ENCODE assay signal across 20 cellular contexts in the genomic region with DNA sequence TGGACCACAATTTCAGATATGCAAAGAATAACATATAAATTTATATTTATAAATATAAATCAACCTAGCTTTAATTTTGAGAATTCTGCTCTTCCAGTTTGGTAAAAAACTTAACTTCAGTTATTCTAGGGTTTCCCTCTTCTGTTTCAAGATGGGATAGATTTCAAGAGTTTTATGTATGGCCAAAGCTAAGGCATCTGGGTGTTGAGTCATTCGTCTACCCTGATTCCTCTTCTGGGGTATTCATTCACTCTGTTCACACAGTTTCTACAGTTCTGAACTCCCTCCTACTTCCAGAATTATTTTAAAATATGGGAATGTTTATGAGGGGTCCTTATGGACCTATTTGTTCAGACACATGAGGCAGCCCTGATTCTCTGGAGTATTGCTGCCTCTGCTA. TPM values are rescaled to one million over a fixed set of nuclear protein-coding genes. Genes with fewer than 3 reads are reported as not detected.
DNase-seq lines count a peak whose midpoint lies in the region; ATAC-seq and TF ChIP-seq lines count a peak whose summit lies in the region.
"Had no signal": no experiment of that assay in that cellular context is flagged by ENCODE, and none has a peak within 500 bp of the region (broad histone marks: within the 10 kb centered on the region; RNA-seq: fewer than 3 reads in every experiment).

No MANE protein-coding gene starts in this region.

- ATAC-seq in GM19035 (IDR thresholded peaks at IDR 0.05; ENCODE audit: unreplicated experiment), result no peak

- peaks cover 23% of the 10 kb centered on the region for H3K4me1 ChIP-seq in adipocyte (ENCODE audit: control insufficient read depth, insufficient read depth, low read length)

- H3K4me1 Mint-ChIP-seq in endothelial cell (ENCODE audit: unreplicated experiment), result no peaks in the 10 kb centered on the region

- no peak overlapping the region for H3K9ac ChIP-seq in adipocyte (ENCODE audit: low read length)

- DNase-seq in adipocyte (ENCODE audit: low read depth) (peak; percentile 56), dedifferentiated amniotic fluid mesenchymal stem cell (ENCODE audit: extremely low spot score) (peak; percentile 53), kidney tubule cell (ENCODE audit: low spot score) (peak; percentile 47), endothelial cell (ENCODE audit: low spot score) (no peak), NCI-H345 treated with DMSO at 0.1 percent for 48 hours (lab: John Stamatoyannopoulos, UW; ENCODE audit: unreplicated experiment) (no peak)
- DNase-seq: C1 segment of cervical spinal cord; Calu3; CD4-positive, alpha-beta memory T cell; COR-L47; DMS53; DMS79 treated with DMSO at 0.1 percent for 48 hours; GF-D8; GOT3; HFFc6 had no signal

- H3K27ac Mint-ChIP-seq in endothelial cell (ENCODE audit: unreplicated experiment), result no peak overlapping the region
- H3K27ac Mint-ChIP-seq: CD4-positive, alpha-beta memory T cell; HFFc6 had no signal

- H3K27me3 ChIP-seq in adipocyte (replicated peaks; ENCODE audit: control insufficient read depth, insufficient read depth, low read length), result no peaks in the 10 kb centered on the region

- H3K36me3 ChIP-seq in adipocyte (ENCODE audit: control insufficient read depth, insufficient read depth, low read length, severe bottlenecking), result no peaks in the 10 kb centered on the region
- H3K36me3 ChIP-seq: HAP-1 had no signal

- no peaks in the 10 kb centered on the region for H3K9me3 ChIP-seq in adipocyte (ENCODE audit: control insufficient read depth, low read length)
- H3K9me3 ChIP-seq: HAP-1 had no signal

- H3K36me3 Mint-ChIP-seq in endothelial cell (ENCODE audit: low read depth, unreplicated experiment), result no peaks in the 10 kb centered on the region

- no peak overlapping the region for H3K4me3 Mint-ChIP-seq in endothelial cell (ENCODE audit: unreplicated experiment)
- H3K4me3 Mint-ChIP-seq: CD4-positive, alpha-beta memory T cell; HFFc6 had no signal

- TF ChIP-seq CTCF in endothelial cell (IDR thresholded peaks at IDR 0.05; ENCODE audit: unreplicated experiment), result no peak

- no peaks in the 10 kb centered on the region for H3K9me3 Mint-ChIP-seq in endothelial cell (ENCODE audit: unreplicated experiment)
- H3K9me3 Mint-ChIP-seq: HFFc6 had no signal

- no peak overlapping the region for H3K4me3 ChIP-seq in adipocyte (ENCODE audit: low read length)
- H3K4me3 ChIP-seq: HAP-1 had no signal

- H3K27me3 Mint-ChIP-seq in endothelial cell (ENCODE audit: unreplicated experiment), result no peaks in the 10 kb centered on the region

RNA-seq across cellular contexts. Expression of gene FGF7, which starts 4.2 kb away (rescaled TPM):
- 0.23 TPM for total RNA-seq in endothelial cell (ENCODE audit: unreplicated experiment)
- total RNA-seq: A172, A673, Calu3, Daoy, G401 had no signal

Comparison
In these comparisons a context has a peak if more than half of its experiments do, and no peak if none do; other contexts are left out.
1. DNase-seq: peak in adipocyte (single experiment), dedifferentiated amniotic fluid mesenchymal stem cell (single experiment) and kidney tubule cell (single experiment); none in endothelial cell (single experiment) and NCI-H345 treated with DMSO at 0.1 percent for 48 hours (single experiment).